17 cellular contexts compared by ENCODE assay signal in the genomic region with DNA sequence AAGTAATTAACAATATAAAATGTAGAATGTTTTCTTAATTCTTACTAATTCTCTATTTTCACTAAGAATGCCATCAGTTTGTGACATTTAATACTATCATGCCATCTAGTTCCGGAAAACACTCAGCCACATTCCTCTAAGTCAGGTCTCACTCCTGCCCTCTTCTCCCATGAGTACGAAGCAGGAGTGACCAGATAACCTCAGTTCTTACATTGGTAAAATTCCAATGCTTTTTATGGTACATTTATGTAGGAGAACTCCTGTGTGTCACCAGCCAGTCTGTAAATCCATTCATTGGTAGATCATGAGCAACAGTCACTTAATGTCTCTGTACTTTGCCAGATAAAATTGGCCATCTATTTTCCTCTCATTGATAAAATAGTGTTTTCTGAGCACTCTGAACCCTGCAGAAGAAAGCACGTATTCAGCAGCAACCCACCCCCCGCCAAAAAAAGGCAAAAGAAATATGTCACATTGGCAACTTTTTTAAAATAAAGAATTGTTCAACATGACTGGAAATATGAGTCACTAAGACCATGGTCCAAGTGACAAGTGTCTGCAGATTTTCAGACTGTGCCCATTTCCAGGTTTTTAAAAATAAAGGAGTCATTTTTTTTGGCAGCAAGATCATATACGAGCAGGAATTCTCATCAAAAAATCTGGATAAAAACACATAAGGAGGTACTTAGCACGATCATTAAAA. TPM values are rescaled to one million over a fixed set of nuclear protein-coding genes. Genes with fewer than 3 reads are reported as not detected.
DNase-seq lines count a peak whose midpoint lies in the region; ATAC-seq, FAIRE-seq and TF ChIP-seq lines count a peak whose summit lies in the region.
"Had no signal": no experiment of that assay in that cellular context is flagged by ENCODE, and none has a peak within 500 bp of the region (broad histone marks: within the 10 kb centered on the region; RNA-seq: fewer than 3 reads in every experiment).

No MANE protein-coding gene starts in this region.

- no peak overlapping the region for H3K9ac ChIP-seq in IMR-90 (ENCODE audit: low read depth, low read length)
- H3K9ac ChIP-seq in astrocyte (ENCODE audit: low read length) = no peak overlapping the region

- no peak for FAIRE-seq in astrocyte (lab: Jason Lieb, UNC)
- FAIRE-seq: GM12878 had no signal

- no CpG with 5 or more reads among the region's 6 CpGs for WGBS in IMR-90 (ENCODE audit: extremely low coverage in 2 of 2, insufficient read length in 1 of 2), 2 experiments

- H3K4me1 ChIP-seq in IMR-90 (ENCODE audit: control insufficient read depth, insufficient read depth, low read length) = peaks cover 2% of the 10 kb centered on the region; the same call in 1 of the 2 replicates
- peaks cover 24% of the 10 kb centered on the region for H3K4me1 ChIP-seq in astrocyte (ENCODE audit: insufficient read depth, low read length)
- H3K4me1 ChIP-seq in SJCRH30 = peaks cover 6% of the 10 kb centered on the region

- no peak overlapping the region for H2BK5ac ChIP-seq in IMR-90 (ENCODE audit: low read depth, low read length, poor library complexity, severe bottlenecking)

- TF ChIP-seq CTCF in Calu3 (IDR thresholded peaks at IDR 0.05; ENCODE audit: unreplicated experiment) (no peak), IMR-90 (conservative IDR thresholded peaks at IDR 0.05; ENCODE audit: low read depth, low read length) (no peak), astrocyte (IDR thresholded peaks at IDR 0.05; ENCODE audit: insufficient read depth, low read depth, low read length) (no peak), osteocyte (IDR thresholded peaks at IDR 0.05) (no peak)

- CTCF ChIA-PET in Calu3 (lab: Charles Lee) (interaction anchor here (0.6 kb wide), 1 partner anchor 208 kb away, joined by 3 read pairs; no protein-coding TSS in a partner anchor), IMR-90 (lab: Yijun Ruan, JAX) (no interaction called here)

- TF ChIP-seq RAD21 in IMR-90 (IDR thresholded peaks at IDR 0.05; ENCODE audit: low read length) = no peak

- H4K5ac ChIP-seq in IMR-90 (ENCODE audit: low read depth, low read length) = no peak overlapping the region

- H2BK120ac ChIP-seq in IMR-90 (ENCODE audit: low read depth, low read length) = no peak overlapping the region

- no peaks in the 10 kb centered on the region for H3K27me3 Mint-ChIP-seq in Calu3 (ENCODE audit: unreplicated experiment)
- H3K27me3 Mint-ChIP-seq in astrocyte (ENCODE audit: low read depth, unreplicated experiment) = no peaks in the 10 kb centered on the region
- H3K27me3 Mint-ChIP-seq in osteocyte (ENCODE audit: unreplicated experiment) = no peaks in the 10 kb centered on the region

- H2AFZ ChIP-seq in IMR-90 (replicated peaks; ENCODE audit: low read length, poor library complexity) (no peak overlapping the region), astrocyte (ENCODE audit: low read depth, low read length) (no peak overlapping the region)

- H3K4me3 ChIP-seq in IMR-90 (ENCODE audit: insufficient read depth, low read depth, low read length) (no peak overlapping the region), astrocyte (ENCODE audit: insufficient read depth, low read depth, low read length) (no peak overlapping the region), SJCRH30 (no peak overlapping the region)
- H3K4me3 ChIP-seq: GM12878, HAP-1 had no signal

- no peaks in the 10 kb centered on the region for H3K9me3 Mint-ChIP-seq in Calu3 (ENCODE audit: low read depth, unreplicated experiment)
- H3K9me3 Mint-ChIP-seq in astrocyte (ENCODE audit: unreplicated experiment) = peaks cover 1% of the 10 kb centered on the region
- no peaks in the 10 kb centered on the region for H3K9me3 Mint-ChIP-seq in osteocyte (ENCODE audit: unreplicated experiment)

- H3K27me3 ChIP-seq in IMR-90 (ENCODE audit: control insufficient read depth, insufficient read depth, low read length) (no peaks in the 10 kb centered on the region), astrocyte (ENCODE audit: insufficient read depth, low read length) (no peaks in the 10 kb centered on the region), SJCRH30 (no peaks in the 10 kb centered on the region)

- BruUV-seq in Calu3 (replicated peaks; lab: Mats Ljungman, UMichigan) (no TSS peak), IMR-90 (replicated peaks; lab: Mats Ljungman, UMichigan) (no TSS peak)

- in situ Hi-C loops in IMR-90 (cut with MboI; ENCODE audit: low sequenced_read_pairs) = loop anchor here (10.0 kb wide), 1 partner anchor 57 kb away; no protein-coding TSS in a partner anchor

- H2AK9ac ChIP-seq in IMR-90 (replicated peaks; ENCODE audit: low read depth, low read length, poor library complexity) = no peak overlapping the region

- H3K27ac Mint-ChIP-seq in Calu3 (ENCODE audit: unreplicated experiment) (peak overlapping the region; percentile 46), astrocyte (ENCODE audit: unreplicated experiment) (peak overlapping the region; percentile 83), osteocyte (ENCODE audit: unreplicated experiment) (peak overlapping the region; percentile 38)
- H3K27ac Mint-ChIP-seq: CD14-positive monocyte, IgD-negative memory B cell had no signal

- 0 out of 2 replicates have a peak overlapping the region, but pooled peaks have one; percentile 44 for H3K14ac ChIP-seq in IMR-90 (replicated peaks; ENCODE audit: low read depth, low read length)

- no peak for TF ChIP-seq POLR2A in IMR-90 (IDR thresholded peaks at IDR 0.05; ENCODE audit: low read depth, low read length)

- no peak overlapping the region for H3K4ac ChIP-seq in IMR-90 (ENCODE audit: low read depth, low read length)

- H3K36me3 ChIP-seq in IMR-90 (ENCODE audit: control insufficient read depth, insufficient read depth, low read length) (peaks cover 4% of the 10 kb centered on the region), astrocyte (ENCODE audit: insufficient read depth, low read length) (peaks cover 6% of the 10 kb centered on the region), SJCRH30 (no peaks in the 10 kb centered on the region)
- H3K36me3 ChIP-seq: HAP-1 had no signal

- no peak overlapping the region for H2AK5ac ChIP-seq in IMR-90 (ENCODE audit: low read depth, low read length)

- H3K4me2 ChIP-seq in IMR-90 (ENCODE audit: low read depth, low read length) = no peak overlapping the region
- H3K4me2 ChIP-seq in astrocyte (ENCODE audit: low read length) = no peak overlapping the region

- peaks cover 30 to 75% of the 10 kb centered on the region in 2 experiments for H3K79me1 ChIP-seq in IMR-90 (ENCODE audit: low read depth in 1 of 2, low read length in 2 of 2)

- POLR2A ChIA-PET in IMR-90 (lab: Charles Lee; ENCODE audit: unreplicated experiment) = no interaction called here

- H3K23ac ChIP-seq in IMR-90 (ENCODE audit: low read depth, low read length) = no peak overlapping the region

- ATAC-seq in IMR-90 (ENCODE audit: low read depth) (no peak), HG02973 (IDR thresholded peaks at IDR 0.05; ENCODE audit: unreplicated experiment) (no peak), HG03095 (IDR thresholded peaks at IDR 0.05; ENCODE audit: unreplicated experiment) (no peak)
- ATAC-seq: GM12878, Right ventricle myocardium inferior had no signal

- H4K8ac ChIP-seq in IMR-90 (ENCODE audit: low read depth in 2 of 2, low read length in 2 of 2) = 0 out of 4 replicates have a peak overlapping the region, but pooled peaks of 1 of the 2 experiments have one; percentile 18

- H3K9me1 ChIP-seq in IMR-90 (ENCODE audit: insufficient read depth, low read length) = peaks cover 6% of the 10 kb centered on the region; the same call in 1 of the 2 replicates

- H3K79me2 ChIP-seq in astrocyte (ENCODE audit: insufficient read depth, low read length) = peaks cover 97% of the 10 kb centered on the region

- no peak overlapping the region for H3K27ac ChIP-seq in IMR-90 (ENCODE audit: insufficient read depth, low read length)
- H3K27ac ChIP-seq in astrocyte (ENCODE audit: low read depth, low read length) = no peak overlapping the region
- no peak overlapping the region for H3K27ac ChIP-seq in SJCRH30

- H4K20me1 ChIP-seq in IMR-90 (ENCODE audit: insufficient read depth, low read length) (0 out of 2 replicates have a peak, but pooled peaks cover 3% of the 10 kb centered on the region), astrocyte (ENCODE audit: insufficient read depth, low read length) (peaks cover 1% of the 10 kb centered on the region)

- DNase-seq in Calu3 (no peak), IMR-90 (no peak), astrocyte (ENCODE audit: low read depth) (no peak), osteocyte (ENCODE audit: extremely low spot score, unreplicated experiment) (no peak), SJCRH30 (no peak)
- DNase-seq: NCI-H1694, NCI-H2081, NCI-H2171 treated with DMSO at 0.1 percent for 48 hours, NCI-H524 treated with DMSO at 0.1 percent for 48 hours, OCI-M1 had no signal

- H3K4me1 Mint-ChIP-seq in Calu3 (ENCODE audit: low read depth, unreplicated experiment) (peaks cover 52% of the 10 kb centered on the region), astrocyte (ENCODE audit: low read depth, unreplicated experiment) (peaks cover 52% of the 10 kb centered on the region), osteocyte (ENCODE audit: unreplicated experiment) (peaks cover 48% of the 10 kb centered on the region)

- H3K9me3 ChIP-seq in IMR-90 (ENCODE audit: control insufficient read depth, insufficient read depth, low read length) (no peaks in the 10 kb centered on the region), astrocyte (ENCODE audit: insufficient read depth, low read depth, low read length) (no peaks in the 10 kb centered on the region), SJCRH30 (replicated peaks) (no peaks in the 10 kb centered on the region)
- H3K9me3 ChIP-seq: HAP-1 had no signal

- no peak overlapping the region for H4K91ac ChIP-seq in IMR-90 (ENCODE audit: insufficient read depth, low read depth, low read length)

- dilution Hi-C loops in IMR-90 (cut with HindIII; ENCODE audit: low sequenced_read_pairs, unreplicated experiment) = no loop called here

- 0 out of 3 replicates have a peak overlapping the region, but pooled peaks have one; percentile 34 for H2BK15ac ChIP-seq in IMR-90 (ENCODE audit: low read depth, low read length)

- H3K36me3 Mint-ChIP-seq in Calu3 (ENCODE audit: insufficient read depth, unreplicated experiment) (peaks cover 32% of the 10 kb centered on the region), astrocyte (ENCODE audit: low read depth, unreplicated experiment) (peaks cover 15% of the 10 kb centered on the region), osteocyte (ENCODE audit: unreplicated experiment) (peaks cover 6% of the 10 kb centered on the region)
- H3K36me3 Mint-ChIP-seq: CD14-positive monocyte, IgD-negative memory B cell had no signal

- no peak overlapping the region for H3K56ac ChIP-seq in IMR-90 (ENCODE audit: extremely low read depth, insufficient read depth, low read length)

- no peak overlapping the region for H3K4me3 Mint-ChIP-seq in Calu3 (ENCODE audit: low read depth, unreplicated experiment)
- H3K4me3 Mint-ChIP-seq in astrocyte (ENCODE audit: unreplicated experiment) = no peak overlapping the region
- no peak overlapping the region for H3K4me3 Mint-ChIP-seq in osteocyte (ENCODE audit: unreplicated experiment)
- H3K4me3 Mint-ChIP-seq: IgD-negative memory B cell had no signal

- intact Hi-C loops in Calu3 (cut with micrococcal nuclease; ENCODE audit: unreplicated experiment) (no loop called here), IMR-90 (cut with micrococcal nuclease) (no loop called here)

- no peak overlapping the region for H3K18ac ChIP-seq in IMR-90 (ENCODE audit: low read depth, low read length)

- peak overlapping the region; percentile 50; the same call in 1 of the 2 replicates for H2BK20ac ChIP-seq in IMR-90 (ENCODE audit: low read depth, low read length)

RNA-seq across cellular contexts. Expression of gene GLIS3, which starts 11.8 kb away (rescaled TPM):
- 72.5 and 90.8 TPM in 2 replicates for total RNA-seq in Calu3 (2022)
- 22.5 and 22.8 TPM in 2 replicates for total RNA-seq in IMR-90 (2012; rRNA removed)
- 5.7 TPM in 2 replicates for polyA plus RNA-seq in IMR-90 (2012; rRNA removed)
- 3.0 and 3.7 TPM in 2 replicates for polyA plus RNA-seq in IMR-90 (2012; cell fraction: cytosol; rRNA removed)
- polyA plus RNA-seq in IMR-90 (2012; cell fraction: nucleus; rRNA removed; ENCODE audit: low replicate concordance) = 5.5 and 9.3 TPM in 2 replicates
- total RNA-seq in astrocyte = 78.4 and 81.9 TPM in 2 replicates
- total RNA-seq in osteocyte = 27.1 and 30.5 TPM in 2 replicates
- 6.7 and 7.1 TPM in 2 replicates for total RNA-seq in SJCRH30 (2014; rRNA removed; shearing (Covaris generic))
- polyA plus RNA-seq: CD14-positive monocyte, IgD-negative memory B cell had no signal
